ENCODE assay signal across 9 cellular contexts in the genomic region with DNA sequence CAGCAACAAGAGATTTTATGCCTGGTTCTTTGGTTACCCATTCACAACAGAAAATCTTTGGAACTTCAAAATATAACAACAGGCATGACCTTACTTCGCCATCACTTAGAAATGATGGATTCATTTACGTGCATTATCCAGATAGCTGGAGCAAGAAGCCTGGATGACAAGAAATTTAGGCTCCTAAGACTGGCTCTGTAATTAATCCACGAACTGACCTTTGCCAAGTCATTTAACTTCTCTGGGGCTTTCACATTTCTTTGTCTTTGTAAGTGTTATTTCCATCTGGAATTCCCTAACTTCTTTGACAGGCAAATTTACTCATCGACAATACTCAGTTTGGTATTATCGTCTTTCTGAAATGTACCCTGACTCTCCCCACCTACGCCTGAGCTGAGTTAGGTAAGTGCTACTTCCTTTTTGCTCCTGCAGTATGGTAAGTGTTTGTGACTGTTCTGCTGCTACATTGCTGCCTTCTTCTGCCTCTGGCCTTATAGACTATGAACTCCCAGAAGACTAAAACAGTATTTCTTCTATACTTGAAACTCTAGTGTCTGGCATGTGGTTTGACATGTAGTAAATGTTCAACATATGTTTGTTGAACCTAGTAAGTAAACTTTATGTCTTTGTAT. TPM values are rescaled to one million over a fixed set of nuclear protein-coding genes. Genes with fewer than 3 reads are reported as not detected.
A peak's percentile ranks its signal among the peaks of the same experiment; 100 is the strongest.
DNase-seq lines count a peak whose midpoint lies in the region; ATAC-seq and TF ChIP-seq lines count a peak whose summit lies in the region.
"Had no signal": no experiment of that assay in that cellular context is flagged by ENCODE, and none has a peak within 500 bp of the region (broad histone marks: within the 10 kb centered on the region; RNA-seq: fewer than 3 reads in every experiment).

No MANE protein-coding gene starts in this region.

- H3K27me3 ChIP-seq in GM06990 (replicated peaks; ENCODE audit: control insufficient read depth, insufficient read depth, low read length) = no peaks in the 10 kb centered on the region
- H3K27me3 ChIP-seq in mammary epithelial cell (ENCODE audit: insufficient read depth, low read length) = no peaks in the 10 kb centered on the region

- no peaks in the 10 kb centered on the region for H3K9me3 ChIP-seq in mammary epithelial cell (replicated peaks; ENCODE audit: insufficient read depth, low read length)

- intact Hi-C loops in mammary epithelial cell (cut with micrococcal nuclease) = no loop called here

- no peak overlapping the region for H2AFZ ChIP-seq in mammary epithelial cell (ENCODE audit: low read depth, low read length)

- dilution Hi-C loops in mammary epithelial cell (cut with HindIII; ENCODE audit: low sequenced_read_pairs) = no loop called here

- no peaks in the 10 kb centered on the region for H3K4me1 ChIP-seq in mammary epithelial cell (ENCODE audit: insufficient read depth, low read length)

- ATAC-seq in GM19351 (IDR thresholded peaks at IDR 0.05; ENCODE audit: unreplicated experiment) (peak; percentile 90), HG03095 (IDR thresholded peaks at IDR 0.05; ENCODE audit: unreplicated experiment) (peak; percentile 91)

- CTCF ChIA-PET in mammary epithelial cell (lab: Charles Lee; ENCODE audit: low non-redundant PET) = no interaction called here

- no peaks in the 10 kb centered on the region for H4K20me1 ChIP-seq in mammary epithelial cell (ENCODE audit: insufficient read depth, low read length)

- no TSS peak for BruUV-seq in mammary epithelial cell (replicated peaks; lab: Mats Ljungman, UMichigan)

- in situ Hi-C loops in mammary epithelial cell (cut with MboI; ENCODE audit: low sequenced_read_pairs in 2 of 2) = no loop called here

- H3K4me2 ChIP-seq in mammary epithelial cell (ENCODE audit: insufficient read depth, low read depth, low read length) = no peak overlapping the region

- peak overlapping the region; percentile 55 for H3K4me3 ChIP-seq in GM06990 (replicated peaks; ENCODE audit: low read depth, low read length)
- no peak overlapping the region for H3K4me3 ChIP-seq in mammary epithelial cell (replicated peaks in 1 of 3; ENCODE audit: insufficient read depth in 1 of 3, low read depth in 2 of 3, low read length in 3 of 3)

- TF ChIP-seq CTCF in GM06990 (IDR thresholded peaks at IDR 0.05; ENCODE audit: insufficient read depth, low read length, poor library complexity, severe bottlenecking) (no peak), mammary epithelial cell (conservative IDR thresholded peaks at IDR 0.05 in 1 of 2, IDR thresholded peaks at IDR 0.05 in 1 of 2; ENCODE audit: extremely low read depth in 1 of 2, insufficient read depth in 1 of 2, low read depth in 1 of 2, low read length in 2 of 2) (no peak)

- no peak overlapping the region for H3K9ac ChIP-seq in mammary epithelial cell (ENCODE audit: insufficient read depth, low read length)

- H3K36me3 ChIP-seq in GM06990 (ENCODE audit: control insufficient read depth, insufficient read depth, low read length) = no peaks in the 10 kb centered on the region
- no peaks in the 10 kb centered on the region for H3K36me3 ChIP-seq in mammary epithelial cell (ENCODE audit: insufficient read depth, low read length)

- no peaks in the 10 kb centered on the region for H3K79me2 ChIP-seq in mammary epithelial cell (ENCODE audit: insufficient read depth, low read length)

- DNase-seq in GM06990 (ENCODE audit: extremely low read depth, insufficient read length) (peak; percentile 54), mammary epithelial cell (no peak), NCI-H2227 (lab: John Stamatoyannopoulos, UW; ENCODE audit: unreplicated experiment) (no peak), HCEC 1CT (no peak)
- peak; percentile 46 for DNase-seq in activated naive CD4-positive, alpha-beta T cell treated with anti-CD3 and anti-CD28 coated beads, Interleukin-2, amount 50 U/mL, for 16 hours
- no peak for DNase-seq in central memory CD4-positive, alpha-beta T cell
- DNase-seq: NCI-H2029 had no signal

- H3K27ac ChIP-seq in mammary epithelial cell (ENCODE audit: insufficient read depth, low read depth, low read length) = no peak overlapping the region

- 99% methylated on average over 6 of the region's 6 CpGs for WGBS in mammary epithelial cell (ENCODE audit: low coverage, missing lambda C conversion rate)

RNA-seq across cellular contexts. Expression of gene MDFIC, which starts 5.5 kb away (rescaled TPM):
- 10 to 100 TPM; 18.4 to 21.0 TPM for total RNA-seq in mammary epithelial cell
- polyA plus RNA-seq in mammary epithelial cell = 12.5 TPM
- polyA minus RNA-seq in mammary epithelial cell = 11.4 TPM

Comparison
In these comparisons a context has a peak if more than half of its experiments do, and no peak if none do; other contexts are left out.
1. DNase-seq: peak in GM06990 (single experiment) and activated naive CD4-positive, alpha-beta T cell treated with anti-CD3 and anti-CD28 coated beads, Interleukin-2, amount 50 U/mL, for 16 hours (single experiment); none in mammary epithelial cell (single experiment), NCI-H2227 (single experiment), HCEC 1CT (single experiment) and central memory CD4-positive, alpha-beta T cell (single experiment).